1 cellular context compared by ENCODE assay signal in the genomic region with DNA sequence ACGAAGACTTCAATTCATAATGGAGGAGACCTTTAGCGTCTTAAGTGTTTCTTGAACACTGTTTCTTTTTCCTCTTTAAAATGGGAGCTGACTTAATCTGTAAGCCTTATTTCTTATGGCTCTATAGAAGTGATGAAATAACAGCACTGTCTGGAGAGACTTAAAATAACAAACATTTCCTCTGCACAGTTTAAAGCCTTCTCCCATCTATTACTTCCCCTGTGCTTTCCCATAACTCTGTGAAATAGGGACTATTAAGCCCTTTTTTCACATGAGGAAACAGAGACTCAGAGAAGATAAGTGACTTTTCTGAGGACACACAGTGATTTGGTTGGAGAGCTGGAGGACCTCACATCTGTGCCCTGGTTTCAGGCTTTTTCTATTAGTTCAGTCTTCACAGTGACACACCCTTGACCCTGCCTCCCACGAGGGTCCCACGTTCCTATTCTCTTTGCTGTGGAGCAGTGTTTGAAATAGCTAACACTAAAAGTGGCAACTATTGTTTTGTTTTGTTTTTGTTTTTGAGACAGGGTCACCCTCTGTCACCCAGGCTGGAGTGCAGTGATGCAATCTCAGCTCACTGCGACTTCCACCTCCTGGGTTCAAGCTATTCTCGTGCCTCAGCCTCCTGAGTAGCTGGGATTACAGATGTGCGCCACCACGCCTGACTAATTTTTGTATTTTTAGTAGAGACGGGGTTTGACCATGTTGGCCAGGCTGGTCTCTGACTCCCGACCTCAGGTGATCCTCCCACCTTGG.
TF ChIP-seq lines count a peak whose summit lies in the region.

No MANE protein-coding gene starts in this region.

TF ChIP-seq in liver, 16 proteins besides CTCF, POLR2A, EP300 and RAD21 (continued from another document):
- TF ChIP-seq, protein P1, sequence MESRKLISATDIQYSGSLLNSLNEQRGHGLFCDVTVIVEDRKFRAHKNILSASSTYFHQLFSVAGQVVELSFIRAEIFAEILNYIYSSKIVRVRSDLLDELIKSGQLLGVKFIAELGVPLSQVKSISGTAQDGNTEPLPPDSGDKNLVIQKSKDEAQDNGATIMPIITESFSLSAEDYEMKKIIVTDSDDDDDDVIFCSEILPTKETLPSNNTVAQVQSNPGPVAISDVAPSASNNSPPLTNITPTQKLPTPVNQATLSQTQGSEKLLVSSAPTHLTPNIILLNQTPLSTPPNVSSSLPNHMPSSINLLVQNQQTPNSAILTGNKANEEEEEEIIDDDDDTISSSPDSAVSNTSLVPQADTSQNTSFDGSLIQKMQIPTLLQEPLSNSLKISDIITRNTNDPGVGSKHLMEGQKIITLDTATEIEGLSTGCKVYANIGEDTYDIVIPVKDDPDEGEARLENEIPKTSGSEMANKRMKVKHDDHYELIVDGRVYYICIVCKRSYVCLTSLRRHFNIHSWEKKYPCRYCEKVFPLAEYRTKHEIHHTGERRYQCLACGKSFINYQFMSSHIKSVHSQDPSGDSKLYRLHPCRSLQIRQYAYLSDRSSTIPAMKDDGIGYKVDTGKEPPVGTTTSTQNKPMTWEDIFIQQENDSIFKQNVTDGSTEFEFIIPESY (IDR thresholded peaks at IDR 0.05), result no peak
- TF ChIP-seq YY1 (IDR thresholded peaks at IDR 0.05), result no peak
- TF ChIP-seq MAX (IDR thresholded peaks at IDR 0.05), result no peak
